Comparison of ENCODE assay signal across 16 cellular contexts in genomic region chr10:31700222-31700621, GRCh38.
DNase-seq lines count a peak whose midpoint lies in the region; ATAC-seq and TF ChIP-seq lines count a peak whose summit lies in the region.
"Had no signal": no experiment of that assay in that cellular context is flagged by ENCODE, and none has a peak within 500 bp of the region (broad histone marks: within the 10 kb centered on the region; RNA-seq: fewer than 3 reads in every experiment).

No MANE protein-coding gene starts in this region.

- TF ChIP-seq POLR2A in prostate gland (IDR thresholded peaks at IDR 0.05), result no peak

- H3K4me1 ChIP-seq in heart right ventricle (peaks cover 33 to 87% (median 68%) of the 10 kb centered on the region in 9 donors), prostate gland (replicated peaks) (no peaks in the 10 kb centered on the region)
- H3K4me1 ChIP-seq: A549 had no signal

- intact Hi-C loops in heart right ventricle (cut with DNase I), result loop anchor here in 4 of 10 donors (5.0 to 10.0 kb wide), 5 partner anchors 57 to 385 kb away; partner anchors contain the start of gene ZEB1 (in 1 of the 4)
- intact Hi-C loops in cardiac septum (cut with DNase I), result loop anchor here (10.0 kb wide), 1 partner anchor 665 kb away; the partner anchor contains the start of gene ZNF438
- intact Hi-C loops in prostate gland (cut with DNase I), result no loop called here
- intact Hi-C loops in sciatic nerve (cut with DNase I), result no loop called here

- H3K27me3 ChIP-seq in heart right ventricle (no peaks in the 10 kb centered on the region), prostate gland (replicated peaks; ENCODE audit: insufficient read depth) (no peaks in the 10 kb centered on the region), WERI-Rb-1 (ENCODE audit: insufficient read depth, low read depth, severe bottlenecking) (no peaks in the 10 kb centered on the region)

- WGBS in heart right ventricle, 2 donors, result 31 to 49% methylated on average over 11 of the region's 11 CpGs
- WGBS in prostate gland, result 58% methylated on average over 11 of the region's 11 CpGs

- DNase-seq in heart right ventricle (peak in 1 of 2 donors; percentile 42), cardiac septum (ENCODE audit: low spot score) (no peak), fibroblast of villous mesenchyme (ENCODE audit: low read depth) (peak; percentile 10), prostate gland (ENCODE audit: low spot score) (no peak), sciatic nerve (ENCODE audit: low spot score) (no peak), WERI-Rb-1 (no peak), C1 segment of cervical spinal cord (lab: John Stamatoyannopoulos, UW) (no peak)
- DNase-seq: amygdala; DMS53; immature natural killer cell; NCI-H146; occipital lobe; stimulated activated CD4-positive, alpha-beta T cell treated with anti-CD3 and anti-CD28 coated beads, Interleukin-4, amount 100 ng/mL, for 24 hours had no signal

- H3K4me3 ChIP-seq in heart right ventricle, result no peak overlapping the region
- no peak overlapping the region for H3K4me3 ChIP-seq in fibroblast of villous mesenchyme (ENCODE audit: low read depth, low read length)
- H3K4me3 ChIP-seq in prostate gland, result no peak overlapping the region
- no peak overlapping the region for H3K4me3 ChIP-seq in WERI-Rb-1 (ENCODE audit: low read depth, low read length)
- H3K4me3 ChIP-seq: A549 had no signal

- H3K36me3 ChIP-seq in heart right ventricle, result no peaks in the 10 kb centered on the region
- H3K36me3 ChIP-seq in prostate gland, result no peaks in the 10 kb centered on the region
- H3K36me3 ChIP-seq in WERI-Rb-1, result no peaks in the 10 kb centered on the region

- H3K9me3 ChIP-seq in heart right ventricle, result no peaks in the 10 kb centered on the region
- no peaks in the 10 kb centered on the region for H3K9me3 ChIP-seq in prostate gland
- no peaks in the 10 kb centered on the region for H3K9me3 ChIP-seq in WERI-Rb-1 (ENCODE audit: severe bottlenecking)

- TF ChIP-seq CTCF in heart right ventricle (IDR thresholded peaks at IDR 0.05), result no peak
- no peak for TF ChIP-seq CTCF in fibroblast of villous mesenchyme (IDR thresholded peaks at IDR 0.05; ENCODE audit: insufficient read depth, low read depth, low read length)
- no peak for TF ChIP-seq CTCF in prostate gland (IDR thresholded peaks at IDR 0.05)
- no peak for TF ChIP-seq CTCF in WERI-Rb-1 (IDR thresholded peaks at IDR 0.05; ENCODE audit: low read depth, low read length)

- peak overlapping the region; percentile 91 to 99 (median 96) for H3K27ac ChIP-seq in heart right ventricle
- H3K27ac ChIP-seq in prostate gland, result peak overlapping the region; percentile 10 to 43
- no peak overlapping the region for H3K27ac ChIP-seq in WERI-Rb-1
- H3K27ac ChIP-seq: A549 had no signal

- ATAC-seq in heart right ventricle (peak in 1 of 8 donors; percentile 1), sciatic nerve (no peak), HG02610 (IDR thresholded peaks at IDR 0.05; ENCODE audit: unreplicated experiment) (no peak)
- ATAC-seq: A549, WTC11 had no signal
